ENCODE assay signal across 8 cellular contexts in genomic region chr4:121272526-121272925, GRCh38.
A peak's percentile ranks its signal among the peaks of the same experiment; 100 is the strongest.
DNase-seq lines count a peak whose midpoint lies in the region; ATAC-seq, FAIRE-seq and TF ChIP-seq lines count a peak whose summit lies in the region.

No MANE protein-coding gene starts in this region.

- no peak overlapping the region for H3K27ac ChIP-seq in PC-3 (ENCODE audit: low read length)
- H3K27ac ChIP-seq in mesendoderm (ENCODE audit: low read depth, low read length) = no peak overlapping the region
- H3K27ac ChIP-seq in OCI-LY7 (ENCODE audit: low read depth, low read length, poor library complexity, severe bottlenecking) = no peak overlapping the region
- no peak overlapping the region for H3K27ac ChIP-seq in esophagus muscularis mucosa (replicated peaks in 1 of 4)

- H2AK5ac ChIP-seq in mesendoderm (ENCODE audit: low read length) = no peak overlapping the region

- no peaks in the 10 kb centered on the region for H3F3A ChIP-seq in PC-3 (ENCODE audit: low read length, unreplicated experiment)

- no peaks in the 10 kb centered on the region for H3K9me3 ChIP-seq in PC-3 (ENCODE audit: low read length)
- no peaks in the 10 kb centered on the region for H3K9me3 ChIP-seq in OCI-LY7 (ENCODE audit: low read length)
- H3K9me3 ChIP-seq in esophagus muscularis mucosa = no peaks in the 10 kb centered on the region

- no peaks in the 10 kb centered on the region for H3K79me1 ChIP-seq in mesendoderm (ENCODE audit: low read length)

- H4K8ac ChIP-seq in mesendoderm (ENCODE audit: low read depth, low read length) = no peak overlapping the region

- H4K20me1 ChIP-seq in PC-3 (ENCODE audit: low read length) = no peaks in the 10 kb centered on the region
- H4K20me1 ChIP-seq in OCI-LY7 (ENCODE audit: insufficient read depth, low read length) = no peaks in the 10 kb centered on the region

- intact Hi-C loops in PC-3 (cut with micrococcal nuclease) = no loop called here
- intact Hi-C loops in OCI-LY7 (cut with micrococcal nuclease; ENCODE audit: unreplicated experiment) = no loop called here
- intact Hi-C loops in esophagus muscularis mucosa (cut with DNase I) = no loop called here

- POLR2A ChIA-PET in PC-3 (lab: Charles Lee; ENCODE audit: unreplicated experiment) (interaction anchor here (0.6 kb wide), 1 partner anchor 81 kb away, joined by 5 read pairs; no protein-coding TSS in a partner anchor), OCI-LY7 (lab: Charles Lee) (interaction anchor here (0.6 to 2.5 kb wide), 2 partner anchors 12 to 190 kb away, joined by 3 to 9 read pairs; no protein-coding TSS in a partner anchor)

- no CpG with 5 or more reads among the region's 2 CpGs for WGBS in mesendoderm (ENCODE audit: extremely low coverage, insufficient coverage, low lambda C conversion rate)
- WGBS in esophagus muscularis mucosa = 51% methylated on average over 2 of the region's 2 CpGs

- H3K27me3 ChIP-seq in PC-3 (ENCODE audit: low read length) (no peaks in the 10 kb centered on the region), mesendoderm (ENCODE audit: insufficient read depth, low read length, poor library complexity) (no peaks in the 10 kb centered on the region), esophagus muscularis mucosa (no peaks in the 10 kb centered on the region)

- FAIRE-seq in GM19239 (lab: Jason Lieb, UNC) = no peak

- H3K4me1 ChIP-seq in PC-3 (ENCODE audit: insufficient read depth, low read length) (peaks cover 4% of the 10 kb centered on the region; the same call in 1 of the 2 replicates), mesendoderm (ENCODE audit: control insufficient read depth, low read depth, low read length) (peaks cover 8% of the 10 kb centered on the region), OCI-LY7 (ENCODE audit: insufficient read depth, low read length, poor library complexity, severe bottlenecking) (no peaks in the 10 kb centered on the region), esophagus muscularis mucosa (no peaks in the 10 kb centered on the region)

- H3K4me2 ChIP-seq in PC-3 (ENCODE audit: low read length) (no peak overlapping the region), mesendoderm (ENCODE audit: low read length) (no peak overlapping the region), OCI-LY7 (ENCODE audit: low read length) (no peak overlapping the region)

- H2BK120ac ChIP-seq in mesendoderm (ENCODE audit: low read depth, low read length) = no peak overlapping the region

- no peak overlapping the region for H3K4ac ChIP-seq in mesendoderm (ENCODE audit: low read depth, low read length)

- H3K23ac ChIP-seq in mesendoderm (ENCODE audit: low read length) = no peak overlapping the region

- no TSS peak for BruUV-seq in PC-3 (replicated peaks; lab: Mats Ljungman, UMichigan)
- BruUV-seq in OCI-LY7 (replicated peaks; lab: Mats Ljungman, UMichigan) = no TSS peak

- no peak overlapping the region for H4K5ac ChIP-seq in mesendoderm (ENCODE audit: low read length)

- H3K18ac ChIP-seq in mesendoderm (ENCODE audit: low read length) = no peak overlapping the region

- TF ChIP-seq CTCF in PC-3 (conservative IDR thresholded peaks at IDR 0.05; ENCODE audit: low read depth, low read length) (no peak), OCI-LY7 (conservative IDR thresholded peaks at IDR 0.05; ENCODE audit: low read length) (no peak), esophagus muscularis mucosa (IDR thresholded peaks at IDR 0.05) (no peak)

- H3K79me2 ChIP-seq in PC-3 (ENCODE audit: low read length) (no peaks in the 10 kb centered on the region), mesendoderm (ENCODE audit: control insufficient read depth, insufficient read depth, low read length) (no peaks in the 10 kb centered on the region), OCI-LY7 (ENCODE audit: insufficient read depth, low read depth, low read length) (no peaks in the 10 kb centered on the region)

- no peak overlapping the region for H3K9ac ChIP-seq in PC-3 (ENCODE audit: low read length)
- H3K9ac ChIP-seq in mesendoderm (ENCODE audit: low read length) = no peak overlapping the region

- no peaks in the 10 kb centered on the region for H3K36me3 ChIP-seq in PC-3 (ENCODE audit: low read depth, low read length)
- no peaks in the 10 kb centered on the region for H3K36me3 ChIP-seq in mesendoderm (ENCODE audit: control insufficient read depth, insufficient read depth, low read length)
- no peaks in the 10 kb centered on the region for H3K36me3 ChIP-seq in OCI-LY7 (ENCODE audit: insufficient read depth, low read length)
- H3K36me3 ChIP-seq in esophagus muscularis mucosa = no peaks in the 10 kb centered on the region

- peak; percentile 73 for DNase-seq in PC-3
- DNase-seq in mesendoderm = peak; percentile 92
- DNase-seq in OCI-LY7 (ENCODE audit: low spot score) = no peak
- no peak for DNase-seq in GM19239 (ENCODE audit: insufficient read length, low spot score)
- no peak for DNase-seq in esophagus muscularis mucosa (ENCODE audit: extremely low spot score)
- DNase-seq in activated naive CD4-positive, alpha-beta T cell (lab: John Stamatoyannopoulos, UW) = no peak

- H3K4me3 ChIP-seq in PC-3 (ENCODE audit: low read length) = no peak overlapping the region
- no peak overlapping the region for H3K4me3 ChIP-seq in mesendoderm (ENCODE audit: low read length)
- no peak overlapping the region for H3K4me3 ChIP-seq in OCI-LY7 (ENCODE audit: low read depth, low read length, poor library complexity, severe bottlenecking)
- no peak overlapping the region for H3K4me3 ChIP-seq in esophagus muscularis mucosa

- no peak for TF ChIP-seq POLR2A in esophagus muscularis mucosa (IDR thresholded peaks at IDR 0.05; ENCODE audit: low read depth)

- CTCF ChIA-PET in PC-3 (lab: Charles Lee) (no interaction called here), OCI-LY7 (lab: Charles Lee; ENCODE audit: unreplicated experiment) (no interaction called here)

- ATAC-seq in GM19035 (IDR thresholded peaks at IDR 0.05; ENCODE audit: unreplicated experiment) (peak; percentile 89), HG02759 (IDR thresholded peaks at IDR 0.05; ENCODE audit: unreplicated experiment) (peak; percentile 87), PC-3 (peak; percentile 53)

- no peak overlapping the region for H2BK15ac ChIP-seq in mesendoderm (replicated peaks; ENCODE audit: low read depth)

- no peak overlapping the region for H2BK5ac ChIP-seq in mesendoderm (ENCODE audit: low read length)

- no peak for TF ChIP-seq EP300 in esophagus muscularis mucosa (IDR thresholded peaks at IDR 0.05)

- no peak overlapping the region for H3K56ac ChIP-seq in mesendoderm (ENCODE audit: low read length)

- no peak overlapping the region for H2AFZ ChIP-seq in PC-3 (ENCODE audit: low read length)
- H2AFZ ChIP-seq in OCI-LY7 (ENCODE audit: low read length) = no peak overlapping the region

- H3K9me2 ChIP-seq in PC-3 (replicated peaks; ENCODE audit: low read length) (no peaks in the 10 kb centered on the region), OCI-LY7 (ENCODE audit: insufficient read depth, low read length) (no peaks in the 10 kb centered on the region)

Comparison
In these comparisons a context has a peak if more than half of its experiments do, and no peak if none do; other contexts are left out.
1. DNase-seq: peak in PC-3 (single experiment) and mesendoderm (single experiment); none in OCI-LY7 (single experiment), GM19239 (single experiment), esophagus muscularis mucosa (single experiment) and activated naive CD4-positive, alpha-beta T cell (0 of 4).
2. Peak in every context shown above with its lines, with median percentiles within 50 percentile points of each other: ATAC-seq.